In the genomic region with DNA sequence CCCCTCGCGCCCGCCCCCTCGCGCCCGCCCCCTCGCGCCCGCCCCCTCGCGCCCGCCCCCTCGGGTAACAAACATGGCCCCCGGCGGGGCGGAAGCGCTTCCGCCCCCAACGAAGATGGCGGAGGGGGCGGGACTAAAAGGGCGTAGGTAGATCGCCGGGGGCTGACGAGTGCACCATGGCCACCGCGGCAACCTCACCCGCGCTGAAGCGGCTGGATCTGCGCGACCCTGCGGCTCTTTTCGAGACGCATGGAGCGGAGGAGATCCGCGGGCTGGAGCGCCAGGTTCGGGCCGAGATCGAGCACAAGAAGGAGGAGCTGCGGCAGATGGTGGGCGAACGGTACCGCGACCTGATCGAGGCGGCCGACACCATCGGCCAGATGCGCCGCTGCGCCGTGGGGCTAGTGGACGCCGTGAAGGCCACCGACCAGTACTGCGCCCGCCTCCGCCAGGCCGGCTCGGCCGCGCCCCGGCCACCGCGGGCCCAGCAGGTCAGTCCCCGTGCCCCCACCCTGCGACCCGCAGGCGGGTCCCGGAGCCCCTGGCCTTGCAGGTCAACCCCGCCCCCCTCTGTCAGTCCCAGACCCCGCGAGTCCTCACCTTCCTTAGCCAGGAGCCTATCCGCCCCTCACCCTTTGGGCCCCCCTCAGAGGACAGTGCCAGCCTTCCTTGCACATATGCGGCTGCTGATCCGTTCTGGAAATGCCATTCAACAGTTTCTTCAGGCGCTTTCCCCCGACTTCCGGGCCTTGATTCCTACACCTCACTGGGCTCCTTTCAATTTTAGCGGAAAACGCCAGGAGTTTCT, we compare ENCODE assay signal across 1 cellular context.
TF ChIP-seq lines count a peak whose summit lies in the region.

A gene with protein sequence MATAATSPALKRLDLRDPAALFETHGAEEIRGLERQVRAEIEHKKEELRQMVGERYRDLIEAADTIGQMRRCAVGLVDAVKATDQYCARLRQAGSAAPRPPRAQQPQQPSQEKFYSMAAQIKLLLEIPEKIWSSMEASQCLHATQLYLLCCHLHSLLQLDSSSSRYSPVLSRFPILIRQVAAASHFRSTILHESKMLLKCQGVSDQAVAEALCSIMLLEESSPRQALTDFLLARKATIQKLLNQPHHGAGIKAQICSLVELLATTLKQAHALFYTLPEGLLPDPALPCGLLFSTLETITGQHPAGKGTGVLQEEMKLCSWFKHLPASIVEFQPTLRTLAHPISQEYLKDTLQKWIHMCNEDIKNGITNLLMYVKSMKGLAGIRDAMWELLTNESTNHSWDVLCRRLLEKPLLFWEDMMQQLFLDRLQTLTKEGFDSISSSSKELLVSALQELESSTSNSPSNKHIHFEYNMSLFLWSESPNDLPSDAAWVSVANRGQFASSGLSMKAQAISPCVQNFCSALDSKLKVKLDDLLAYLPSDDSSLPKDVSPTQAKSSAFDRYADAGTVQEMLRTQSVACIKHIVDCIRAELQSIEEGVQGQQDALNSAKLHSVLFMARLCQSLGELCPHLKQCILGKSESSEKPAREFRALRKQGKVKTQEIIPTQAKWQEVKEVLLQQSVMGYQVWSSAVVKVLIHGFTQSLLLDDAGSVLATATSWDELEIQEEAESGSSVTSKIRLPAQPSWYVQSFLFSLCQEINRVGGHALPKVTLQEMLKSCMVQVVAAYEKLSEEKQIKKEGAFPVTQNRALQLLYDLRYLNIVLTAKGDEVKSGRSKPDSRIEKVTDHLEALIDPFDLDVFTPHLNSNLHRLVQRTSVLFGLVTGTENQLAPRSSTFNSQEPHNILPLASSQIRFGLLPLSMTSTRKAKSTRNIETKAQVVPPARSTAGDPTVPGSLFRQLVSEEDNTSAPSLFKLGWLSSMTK (plus strand): TSS at position 162 of the 808 bp plus-strand sequence. CDS start 15 bp downstream, at position 177.

TF ChIP-seq in HEK293, 187 proteins besides CTCF, POLR2A, EP300 and RAD21 (continued from another document and continues in another):
- TF ChIP-seq, protein P1, sequence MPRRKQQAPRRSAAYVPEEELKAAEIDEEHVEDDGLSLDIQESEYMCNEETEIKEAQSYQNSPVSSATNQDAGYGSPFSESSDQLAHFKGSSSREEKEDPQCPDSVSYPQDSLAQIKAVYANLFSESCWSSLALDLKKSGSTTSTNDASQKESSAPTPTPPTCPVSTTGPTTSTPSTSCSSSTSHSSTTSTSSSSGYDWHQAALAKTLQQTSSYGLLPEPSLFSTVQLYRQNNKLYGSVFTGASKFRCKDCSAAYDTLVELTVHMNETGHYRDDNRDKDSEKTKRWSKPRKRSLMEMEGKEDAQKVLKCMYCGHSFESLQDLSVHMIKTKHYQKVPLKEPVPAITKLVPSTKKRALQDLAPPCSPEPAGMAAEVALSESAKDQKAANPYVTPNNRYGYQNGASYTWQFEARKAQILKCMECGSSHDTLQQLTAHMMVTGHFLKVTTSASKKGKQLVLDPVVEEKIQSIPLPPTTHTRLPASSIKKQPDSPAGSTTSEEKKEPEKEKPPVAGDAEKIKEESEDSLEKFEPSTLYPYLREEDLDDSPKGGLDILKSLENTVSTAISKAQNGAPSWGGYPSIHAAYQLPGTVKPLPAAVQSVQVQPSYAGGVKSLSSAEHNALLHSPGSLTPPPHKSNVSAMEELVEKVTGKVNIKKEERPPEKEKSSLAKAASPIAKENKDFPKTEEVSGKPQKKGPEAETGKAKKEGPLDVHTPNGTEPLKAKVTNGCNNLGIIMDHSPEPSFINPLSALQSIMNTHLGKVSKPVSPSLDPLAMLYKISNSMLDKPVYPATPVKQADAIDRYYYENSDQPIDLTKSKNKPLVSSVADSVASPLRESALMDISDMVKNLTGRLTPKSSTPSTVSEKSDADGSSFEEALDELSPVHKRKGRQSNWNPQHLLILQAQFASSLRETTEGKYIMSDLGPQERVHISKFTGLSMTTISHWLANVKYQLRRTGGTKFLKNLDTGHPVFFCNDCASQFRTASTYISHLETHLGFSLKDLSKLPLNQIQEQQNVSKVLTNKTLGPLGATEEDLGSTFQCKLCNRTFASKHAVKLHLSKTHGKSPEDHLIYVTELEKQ (tag by site-specific recombination; IDR thresholded peaks at IDR 0.05; ENCODE audit: borderline replicate concordance) = no peak
- TF ChIP-seq HOXA7 (CRISPR knock-in tag; IDR thresholded peaks at IDR 0.05; ENCODE audit: borderline replicate concordance) = no peak
- no peak for TF ChIP-seq ZNF133 (tag by site-specific recombination; IDR thresholded peaks at IDR 0.05)
- no peak for TF ChIP-seq ZNF433 (tag by site-specific recombination; IDR thresholded peaks at IDR 0.05; ENCODE audit: low read depth)
- TF ChIP-seq ZNF501 (tag by site-specific recombination; IDR thresholded peaks at IDR 0.05) = 0 out of 2 replicates have a peak, but pooled peaks have one; percentile 69
- TF ChIP-seq, protein P2, sequence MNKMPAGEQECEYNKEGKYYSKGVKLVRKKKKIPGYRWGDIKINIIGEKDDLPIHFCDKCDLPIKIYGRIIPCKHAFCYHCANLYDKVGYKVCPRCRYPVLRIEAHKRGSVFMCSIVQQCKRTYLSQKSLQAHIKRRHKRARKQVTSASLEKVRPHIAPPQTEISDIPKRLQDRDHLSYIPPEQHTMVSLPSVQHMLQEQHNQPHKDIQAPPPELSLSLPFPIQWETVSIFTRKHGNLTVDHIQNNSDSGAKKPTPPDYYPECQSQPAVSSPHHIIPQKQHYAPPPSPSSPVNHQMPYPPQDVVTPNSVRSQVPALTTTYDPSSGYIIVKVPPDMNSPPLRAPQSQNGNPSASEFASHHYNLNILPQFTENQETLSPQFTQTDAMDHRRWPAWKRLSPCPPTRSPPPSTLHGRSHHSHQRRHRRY (tag by site-specific recombination; IDR thresholded peaks at IDR 0.05) = no peak
- peak; percentile 27; the same call in 1 of the 2 replicates for TF ChIP-seq ZNF2 (tag by site-specific recombination; IDR thresholded peaks at IDR 0.05)
- TF ChIP-seq ZNF558 (tag by site-specific recombination; IDR thresholded peaks at IDR 0.05) = no peak
- TF ChIP-seq REPIN1 (tag by site-specific recombination; IDR thresholded peaks at IDR 0.05; ENCODE audit: low read depth) = no peak
- TF ChIP-seq ZSCAN30 (tag by site-specific recombination; IDR thresholded peaks at IDR 0.05) = peak; percentile 64; the same call in 1 of the 2 replicates
- no peak for TF ChIP-seq ZNF549 (tag by site-specific recombination; IDR thresholded peaks at IDR 0.05)
- no peak for TF ChIP-seq ZNF223 (tag by site-specific recombination; IDR thresholded peaks at IDR 0.05)
- TF ChIP-seq SCRT2 (tag by site-specific recombination; IDR thresholded peaks at IDR 0.05) = peak; percentile 79
- TF ChIP-seq, protein P3, sequence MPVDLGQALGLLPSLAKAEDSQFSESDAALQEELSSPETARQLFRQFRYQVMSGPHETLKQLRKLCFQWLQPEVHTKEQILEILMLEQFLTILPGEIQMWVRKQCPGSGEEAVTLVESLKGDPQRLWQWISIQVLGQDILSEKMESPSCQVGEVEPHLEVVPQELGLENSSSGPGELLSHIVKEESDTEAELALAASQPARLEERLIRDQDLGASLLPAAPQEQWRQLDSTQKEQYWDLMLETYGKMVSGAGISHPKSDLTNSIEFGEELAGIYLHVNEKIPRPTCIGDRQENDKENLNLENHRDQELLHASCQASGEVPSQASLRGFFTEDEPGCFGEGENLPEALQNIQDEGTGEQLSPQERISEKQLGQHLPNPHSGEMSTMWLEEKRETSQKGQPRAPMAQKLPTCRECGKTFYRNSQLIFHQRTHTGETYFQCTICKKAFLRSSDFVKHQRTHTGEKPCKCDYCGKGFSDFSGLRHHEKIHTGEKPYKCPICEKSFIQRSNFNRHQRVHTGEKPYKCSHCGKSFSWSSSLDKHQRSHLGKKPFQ (tag by site-specific recombination; IDR thresholded peaks at IDR 0.05) = no peak
- no peak for TF ChIP-seq ZNF16 (tag by site-specific recombination; IDR thresholded peaks at IDR 0.05; ENCODE audit: low read depth)
- peak; percentile 28; the same call in 1 of the 2 replicates for TF ChIP-seq ZNF548 (tag by site-specific recombination; IDR thresholded peaks at IDR 0.05)
- peak; percentile 88 for TF ChIP-seq GLIS2 (tag by site-specific recombination; IDR thresholded peaks at IDR 0.05)
- TF ChIP-seq ZNF24 (tag by site-specific recombination; IDR thresholded peaks at IDR 0.05) = no peak
- TF ChIP-seq ZNF10 (tag by site-specific recombination; IDR thresholded peaks at IDR 0.05) = no peak
- no peak for TF ChIP-seq ZNF175 (tag by site-specific recombination; IDR thresholded peaks at IDR 0.05)
- TF ChIP-seq ZNF324 (tag by site-specific recombination; IDR thresholded peaks at IDR 0.05) = no peak
- peak; percentile 36; the same call in 1 of the 2 replicates for TF ChIP-seq ZFP69B (tag by site-specific recombination; IDR thresholded peaks at IDR 0.05)
- TF ChIP-seq ZNF426 (tag by site-specific recombination; IDR thresholded peaks at IDR 0.05) = no peak
- no peak for TF ChIP-seq ZBTB1 (tag by site-specific recombination; IDR thresholded peaks at IDR 0.05)
- no peak for TF ChIP-seq ZNF19 (tag by site-specific recombination; IDR thresholded peaks at IDR 0.05; ENCODE audit: low read depth)
- TF ChIP-seq, protein P4, sequence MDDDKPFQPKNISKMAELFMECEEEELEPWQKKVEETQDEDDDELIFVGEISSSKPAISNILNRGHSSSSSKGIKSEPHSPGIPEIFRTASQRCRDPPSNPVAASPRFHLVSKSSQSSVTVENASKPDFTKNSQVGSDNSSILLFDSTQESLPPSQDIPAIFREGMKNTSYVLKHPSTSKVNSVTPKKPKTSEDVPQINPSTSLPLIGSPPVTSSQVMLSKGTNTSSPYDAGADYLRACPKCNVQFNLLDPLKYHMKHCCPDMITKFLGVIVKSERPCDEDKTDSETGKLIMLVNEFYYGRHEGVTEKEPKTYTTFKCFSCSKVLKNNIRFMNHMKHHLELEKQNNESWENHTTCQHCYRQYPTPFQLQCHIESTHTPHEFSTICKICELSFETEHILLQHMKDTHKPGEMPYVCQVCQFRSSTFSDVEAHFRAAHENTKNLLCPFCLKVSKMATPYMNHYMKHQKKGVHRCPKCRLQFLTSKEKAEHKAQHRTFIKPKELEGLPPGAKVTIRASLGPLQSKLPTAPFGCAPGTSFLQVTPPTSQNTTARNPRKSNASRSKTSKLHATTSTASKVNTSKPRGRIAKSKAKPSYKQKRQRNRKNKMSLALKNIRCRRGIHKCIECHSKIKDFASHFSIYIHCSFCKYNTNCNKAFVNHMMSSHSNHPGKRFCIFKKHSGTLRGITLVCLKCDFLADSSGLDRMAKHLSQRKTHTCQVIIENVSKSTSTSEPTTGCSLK (tag by site-specific recombination; IDR thresholded peaks at IDR 0.05) = no peak
- no peak for TF ChIP-seq ZNF132 (tag by site-specific recombination; IDR thresholded peaks at IDR 0.05; ENCODE audit: borderline replicate concordance)
- no peak for TF ChIP-seq ZNF677 (tag by site-specific recombination; IDR thresholded peaks at IDR 0.05)
- no peak for TF ChIP-seq ZNF423 (tag by site-specific recombination; IDR thresholded peaks at IDR 0.05)
- no peak for TF ChIP-seq ZNF747 (tag by site-specific recombination; IDR thresholded peaks at IDR 0.05)
- no peak; the same call in 1 of the 2 replicates for TF ChIP-seq ZNF561 (tag by site-specific recombination; IDR thresholded peaks at IDR 0.05; ENCODE audit: borderline replicate concordance)
- TF ChIP-seq, protein P5, sequence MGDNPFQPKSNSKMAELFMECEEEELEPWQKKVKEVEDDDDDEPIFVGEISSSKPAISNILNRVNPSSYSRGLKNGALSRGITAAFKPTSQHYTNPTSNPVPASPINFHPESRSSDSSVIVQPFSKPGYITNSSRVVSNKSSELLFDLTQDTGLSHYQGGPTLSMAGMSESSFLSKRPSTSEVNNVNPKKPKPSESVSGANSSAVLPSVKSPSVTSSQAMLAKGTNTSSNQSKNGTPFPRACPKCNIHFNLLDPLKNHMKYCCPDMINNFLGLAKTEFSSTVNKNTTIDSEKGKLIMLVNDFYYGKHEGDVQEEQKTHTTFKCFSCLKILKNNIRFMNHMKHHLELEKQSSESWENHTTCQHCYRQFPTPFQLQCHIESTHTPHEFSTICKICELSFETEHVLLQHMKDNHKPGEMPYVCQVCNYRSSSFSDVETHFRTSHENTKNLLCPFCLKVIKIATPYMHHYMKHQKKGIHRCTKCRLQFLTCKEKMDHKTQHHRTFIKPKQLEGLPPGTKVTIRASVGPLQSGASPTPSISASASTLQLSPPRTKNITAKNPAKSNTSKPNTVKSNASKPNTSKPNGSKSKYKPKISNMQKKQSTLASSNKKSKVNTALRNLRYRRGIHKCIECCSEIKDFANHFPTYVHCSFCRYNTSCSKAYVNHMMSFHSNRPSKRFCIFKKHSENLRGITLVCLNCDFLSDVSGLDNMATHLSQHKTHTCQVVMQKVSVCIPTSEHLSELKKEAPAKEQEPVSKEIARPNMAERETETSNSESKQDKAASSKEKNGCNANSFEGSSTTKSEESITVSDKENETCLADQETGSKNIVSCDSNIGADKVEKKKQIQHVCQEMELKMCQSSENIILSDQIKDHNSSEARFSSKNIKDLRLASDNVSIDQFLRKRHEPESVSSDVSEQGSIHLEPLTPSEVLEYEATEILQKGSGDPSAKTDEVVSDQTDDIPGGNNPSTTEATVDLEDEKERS (tag by site-specific recombination; IDR thresholded peaks at IDR 0.05) = no peak
- TF ChIP-seq BCL11B (tag by site-specific recombination; IDR thresholded peaks at IDR 0.05; ENCODE audit: low read depth) = peak; percentile 29; the same call in 1 of the 2 replicates
- TF ChIP-seq ZNF473 (tag by site-specific recombination; IDR thresholded peaks at IDR 0.05) = no peak
- TF ChIP-seq YY1 (tag by site-specific recombination; IDR thresholded peaks at IDR 0.05) = peak; percentile 95
- no peak for TF ChIP-seq ZNF214 (tag by site-specific recombination; IDR thresholded peaks at IDR 0.05; ENCODE audit: borderline replicate concordance)
- peak; percentile 82 for TF ChIP-seq KLF16 (tag by site-specific recombination; IDR thresholded peaks at IDR 0.05)
- TF ChIP-seq ZSCAN23 (tag by site-specific recombination; IDR thresholded peaks at IDR 0.05) = no peak
- no peak for TF ChIP-seq ZFP41 (tag by site-specific recombination; IDR thresholded peaks at IDR 0.05; ENCODE audit: borderline replicate concordance)
- TF ChIP-seq ZNF114 (tag by site-specific recombination; IDR thresholded peaks at IDR 0.05) = no peak
- TF ChIP-seq ZBTB7A (tag by site-specific recombination; IDR thresholded peaks at IDR 0.05; ENCODE audit: low read depth) = no peak; the same call in 1 of the 2 replicates
- TF ChIP-seq ZNF48 (tag by site-specific recombination; IDR thresholded peaks at IDR 0.05) = no peak
- TF ChIP-seq, protein P6, sequence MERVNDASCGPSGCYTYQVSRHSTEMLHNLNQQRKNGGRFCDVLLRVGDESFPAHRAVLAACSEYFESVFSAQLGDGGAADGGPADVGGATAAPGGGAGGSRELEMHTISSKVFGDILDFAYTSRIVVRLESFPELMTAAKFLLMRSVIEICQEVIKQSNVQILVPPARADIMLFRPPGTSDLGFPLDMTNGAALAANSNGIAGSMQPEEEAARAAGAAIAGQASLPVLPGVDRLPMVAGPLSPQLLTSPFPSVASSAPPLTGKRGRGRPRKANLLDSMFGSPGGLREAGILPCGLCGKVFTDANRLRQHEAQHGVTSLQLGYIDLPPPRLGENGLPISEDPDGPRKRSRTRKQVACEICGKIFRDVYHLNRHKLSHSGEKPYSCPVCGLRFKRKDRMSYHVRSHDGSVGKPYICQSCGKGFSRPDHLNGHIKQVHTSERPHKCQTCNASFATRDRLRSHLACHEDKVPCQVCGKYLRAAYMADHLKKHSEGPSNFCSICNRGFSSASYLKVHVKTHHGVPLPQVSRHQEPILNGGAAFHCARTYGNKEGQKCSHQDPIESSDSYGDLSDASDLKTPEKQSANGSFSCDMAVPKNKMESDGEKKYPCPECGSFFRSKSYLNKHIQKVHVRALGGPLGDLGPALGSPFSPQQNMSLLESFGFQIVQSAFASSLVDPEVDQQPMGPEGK (tag by site-specific recombination; IDR thresholded peaks at IDR 0.05) = peak; percentile 81
- TF ChIP-seq ZNF664 (tag by site-specific recombination; IDR thresholded peaks at IDR 0.05) = no peak
- 0 out of 2 replicates have a peak, but pooled peaks have one; percentile 14 for TF ChIP-seq ZBTB20 (tag by site-specific recombination; IDR thresholded peaks at IDR 0.05)
- TF ChIP-seq ZNF302 (tag by site-specific recombination; IDR thresholded peaks at IDR 0.05; ENCODE audit: low read depth) = no peak
